Comparison of ENCODE assay signal across 8 cellular contexts in genomic region chr15:74616020-74616939, GRCh38. TPM values are rescaled to one million over a fixed set of nuclear protein-coding genes. Genes with fewer than 3 reads are reported as not detected.
DNase-seq lines count a peak whose midpoint lies in the region; ATAC-seq and TF ChIP-seq lines count a peak whose summit lies in the region.

No MANE protein-coding gene starts in this region.

- under 1% methylated on average over 41 of the region's 41 CpGs for WGBS in liver

- H3K36me3 ChIP-seq in liver (ENCODE audit: control insufficient read depth in 4 of 4, insufficient read depth in 3 of 4, low read depth in 1 of 4, low read length in 3 of 4) = peaks cover 5 to 21% (median 10%) of the 10 kb centered on the region in 4 donors

- H3K9me3 ChIP-seq in liver (ENCODE audit: control insufficient read depth in 4 of 4, low read length in 3 of 4) = no peaks in the 10 kb centered on the region

- peak overlapping the region; percentile 78 to 95 for H3K9ac ChIP-seq in liver (ENCODE audit: low read depth in 1 of 2, low read length in 2 of 2)

- H3K4me1 ChIP-seq in liver (ENCODE audit: control insufficient read depth in 4 of 4, insufficient read depth in 4 of 4, low read length in 3 of 4) = peaks cover 9 to 48% (median 39%) of the 10 kb centered on the region in 4 donors

- DNase-seq in NCI-H2081 (lab: John Stamatoyannopoulos, UW) (peak; percentile 49 to 67), NCI-H2081 treated with DMSO at 0.1 percent for 48 hours (lab: John Stamatoyannopoulos, UW) (no peak), LoVo (ENCODE audit: low spot score) (peak; percentile 62), coronary artery (ENCODE audit: low spot score) (peak; percentile 89)
- peak; percentile 78 for DNase-seq in activated CD4-positive, alpha-beta T cell treated with anti-CD3 and anti-CD28 coated beads for 48 hours
- DNase-seq in stimulated activated CD4-positive, alpha-beta T cell treated with anti-CD3 and anti-CD28 coated beads, Interleukin-4, amount 100 ng/mL, for 24 hours = peak; percentile 69

- H3K27ac ChIP-seq in coronary artery (peak overlapping the region; percentile 98 to 99), liver (ENCODE audit: low read depth in 1 of 2, low read length in 2 of 2) (peak overlapping the region; percentile 92 to 95)

- no peaks in the 10 kb centered on the region for H3K27me3 ChIP-seq in liver (ENCODE audit: control insufficient read depth in 4 of 4, insufficient read depth in 4 of 4, low read length in 3 of 4)

- H3K4me3 ChIP-seq in coronary artery (peak overlapping the region; percentile 97), liver (ENCODE audit: low read depth in 1 of 3, low read length in 3 of 3) (peak overlapping the region; percentile 76 to 96 (median 94))

- no peak for ATAC-seq in HG03039 (IDR thresholded peaks at IDR 0.05; ENCODE audit: unreplicated experiment)

- TF ChIP-seq CTCF in coronary artery (IDR thresholded peaks at IDR 0.05) (no peak), liver (IDR thresholded peaks at IDR 0.05; ENCODE audit: low read depth, low read length, missing input control) (no peak)

- no peak for TF ChIP-seq RAD21 in liver (IDR thresholded peaks at IDR 0.05)

TF ChIP-seq in liver, 16 proteins besides CTCF, POLR2A, EP300 and RAD21:
- peak in 1 of 2 donors; percentile 37 for TF ChIP-seq GABPA (IDR thresholded peaks at IDR 0.05 in 1 of 2, conservative IDR thresholded peaks at IDR 0.05 in 1 of 2)
- peak; percentile 47 to 48 for TF ChIP-seq RXRA (IDR thresholded peaks at IDR 0.05)
- peak; percentile 66 for TF ChIP-seq NR2F2 (IDR thresholded peaks at IDR 0.05)
- no peak for TF ChIP-seq JUND (IDR thresholded peaks at IDR 0.05)
- TF ChIP-seq HNF4A (conservative IDR thresholded peaks at IDR 0.05) = peak; percentile 45 to 78
- no peak for TF ChIP-seq FOXA2 (IDR thresholded peaks at IDR 0.05)
- TF ChIP-seq SP1 (IDR thresholded peaks at IDR 0.05) = peak; percentile 38
- TF ChIP-seq YY1 (IDR thresholded peaks at IDR 0.05) = peak; percentile 61
TF ChIP-seq in liver: peak in this region for 6.

RNA-seq across cellular contexts. Expression of gene CLK3, which starts 0.6 kb away (rescaled TPM):
- 10 to 100 TPM; 35.1 to 66.8 TPM for total RNA-seq in liver
- 10 to 100 TPM; 20.1 to 21.8 TPM for polyA plus RNA-seq in liver
